9 cellular contexts compared by ENCODE assay signal in the genomic region with DNA sequence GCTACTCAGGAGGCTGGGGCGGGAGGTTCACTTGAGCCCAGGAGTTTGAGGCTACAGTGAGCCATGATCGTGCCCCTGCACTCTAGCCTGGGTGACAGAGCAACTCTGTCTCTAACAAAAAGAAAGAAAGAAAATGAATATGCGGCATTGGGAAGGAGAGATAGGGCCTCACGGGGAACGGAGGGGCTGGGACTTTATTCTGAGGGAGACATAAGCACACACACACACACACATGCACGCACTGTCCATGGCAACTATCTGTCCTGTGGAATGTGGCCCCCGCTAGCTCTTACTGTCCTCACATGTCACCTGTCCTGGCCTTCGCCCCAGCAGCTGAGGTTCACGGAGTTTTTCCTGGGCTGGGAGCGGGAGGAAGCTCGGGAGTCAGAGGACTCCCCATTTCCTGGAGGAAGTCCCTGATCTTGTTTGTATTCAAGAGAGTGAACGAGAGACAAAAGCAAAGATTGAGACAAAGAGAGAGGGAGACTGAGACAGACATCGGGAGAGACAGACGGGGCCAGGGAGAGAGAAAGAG. TPM values are rescaled to one million over a fixed set of nuclear protein-coding genes. Genes with fewer than 3 reads are reported as not detected.
A peak's percentile ranks its signal among the peaks of the same experiment; 100 is the strongest.
DNase-seq lines count a peak whose midpoint lies in the region; ATAC-seq and TF ChIP-seq lines count a peak whose summit lies in the region.
"Had no signal": no experiment of that assay in that cellular context is flagged by ENCODE, and none has a peak within 500 bp of the region (broad histone marks: within the 10 kb centered on the region; RNA-seq: fewer than 3 reads in every experiment).

No MANE protein-coding gene starts in this region.

- H3K4me1 ChIP-seq in Karpas-422 (ENCODE audit: low read length): peaks cover 17% of the 10 kb centered on the region

- ATAC-seq in central memory CD8-positive, alpha-beta T cell (replicated peaks; ENCODE audit: extremely low read depth, poor library complexity, severe bottlenecking): no peak
- no peak for ATAC-seq in HG02885 (IDR thresholded peaks at IDR 0.05; ENCODE audit: poor library complexity, unreplicated experiment)

- H3K27me3 ChIP-seq in BJ (ENCODE audit: control insufficient read depth, insufficient read depth, low read length) (no peaks in the 10 kb centered on the region), Karpas-422 (ENCODE audit: low read length) (no peaks in the 10 kb centered on the region)

- no peaks in the 10 kb centered on the region for H3K27me3 Mint-ChIP-seq in central memory CD8-positive, alpha-beta T cell
- peaks cover 2% of the 10 kb centered on the region for H3K27me3 Mint-ChIP-seq in mesothelial cell of epicardium (ENCODE audit: low read depth)

- peak overlapping the region; percentile 29 for H3K4me3 ChIP-seq in BJ (ENCODE audit: low read depth, low read length)
- peak overlapping the region; percentile 64 for H3K4me3 ChIP-seq in Karpas-422 (ENCODE audit: low read length)

- POLR2A ChIA-PET in BJ (lab: Charles Lee): no interaction called here

- no peak overlapping the region for H3K27ac ChIP-seq in Karpas-422 (ENCODE audit: low read length)

- H3K36me3 Mint-ChIP-seq in central memory CD8-positive, alpha-beta T cell (ENCODE audit: insufficient read depth): peaks cover 6% of the 10 kb centered on the region
- peaks cover 12% of the 10 kb centered on the region for H3K36me3 Mint-ChIP-seq in mesothelial cell of epicardium

- TF ChIP-seq CTCF in BJ (IDR thresholded peaks at IDR 0.05; ENCODE audit: insufficient read depth, low read depth, low read length) (no peak), mesothelial cell of epicardium (IDR thresholded peaks at IDR 0.05; ENCODE audit: unreplicated experiment) (no peak)

- CTCF ChIA-PET in BJ (lab: Yijun Ruan, JAX): interaction anchor here (1.0 to 1.4 kb wide), 2 partner anchors 15 to 70 kb away, joined by 3 to 4 read pairs; no protein-coding TSS in a partner anchor

- peak overlapping the region; percentile 77 for H3K4me2 ChIP-seq in Karpas-422 (ENCODE audit: low read depth, low read length, poor library complexity, severe bottlenecking)

- DNase-seq in BJ (ENCODE audit: low read depth) (no peak), Karpas-422 (no peak), mesothelial cell of epicardium (ENCODE audit: low spot score in 2 of 2, unreplicated experiment in 2 of 2) (no peak), SKM-1 treated with dmso at 0.1 percent for 144 hours (lab: John Stamatoyannopoulos, UW; ENCODE audit: unreplicated experiment) (no peak), T-helper 9 cell (no peak)
- DNase-seq in central memory CD8-positive, alpha-beta T cell (ENCODE audit: low spot score in 2 of 2): no peak
- no peak for DNase-seq in stimulated activated CD4-positive, alpha-beta T cell treated with anti-CD3 and anti-CD28 coated beads, Interleukin-2, amount 100 ng/mL, for 48 hours

- no peaks in the 10 kb centered on the region for H3K79me2 ChIP-seq in Karpas-422 (ENCODE audit: low read length)

- no peaks in the 10 kb centered on the region for H3K9me3 Mint-ChIP-seq in central memory CD8-positive, alpha-beta T cell
- H3K9me3 Mint-ChIP-seq in mesothelial cell of epicardium: no peaks in the 10 kb centered on the region

- peak overlapping the region; percentile 51 for H3K4me3 Mint-ChIP-seq in central memory CD8-positive, alpha-beta T cell
- peak overlapping the region; percentile 83 for H3K4me3 Mint-ChIP-seq in mesothelial cell of epicardium

- peak overlapping the region; percentile 74 for H3K9ac ChIP-seq in Karpas-422 (ENCODE audit: low read length)

- peak overlapping the region; percentile 96; the same call in 1 of the 2 replicates for H2AFZ ChIP-seq in Karpas-422 (ENCODE audit: low read length)

- H3K36me3 ChIP-seq in BJ (ENCODE audit: control insufficient read depth, insufficient read depth, low read length): no peaks in the 10 kb centered on the region
- no peaks in the 10 kb centered on the region for H3K36me3 ChIP-seq in Karpas-422 (ENCODE audit: insufficient read depth, low read length)

- H4K20me1 ChIP-seq in Karpas-422 (ENCODE audit: insufficient read depth, low read depth, low read length): no peaks in the 10 kb centered on the region

- peaks cover 19% of the 10 kb centered on the region for H3K4me1 Mint-ChIP-seq in central memory CD8-positive, alpha-beta T cell
- H3K4me1 Mint-ChIP-seq in mesothelial cell of epicardium: peaks cover 20% of the 10 kb centered on the region

- no peaks in the 10 kb centered on the region for H3K9me2 ChIP-seq in Karpas-422 (replicated peaks; ENCODE audit: insufficient read depth, low read length)

- H3K27ac Mint-ChIP-seq in central memory CD8-positive, alpha-beta T cell (ENCODE audit: low read depth): peak overlapping the region; percentile 36
- H3K27ac Mint-ChIP-seq in mesothelial cell of epicardium: peak overlapping the region; percentile 98

- H3K9me3 ChIP-seq in Karpas-422 (ENCODE audit: low read length): no peaks in the 10 kb centered on the region

RNA-seq across cellular contexts. Expression of a gene that starts 0.7 kb away (rescaled TPM):
- 5.6 and 7.8 TPM in 2 replicates for polyA plus RNA-seq in BJ (2011; rRNA removed)
- 1.7 and 4.6 TPM in 2 replicates for polyA minus RNA-seq in BJ (2011; rRNA and poly(A)+ RNA removed)
- total RNA-seq in Karpas-422 (2014; rRNA removed; shearing (Covaris generic); ENCODE audit: low replicate concordance): 0.43 and 0.86 TPM in 2 replicates
- 74.0 to 79.4 TPM (median 75.3 TPM) in 3 replicates for total RNA-seq in mesothelial cell of epicardium

RNA-seq across cellular contexts. Expression of a gene that starts 5.4 kb away (rescaled TPM):
- 4.9 and 5.3 TPM in 2 replicates for polyA plus RNA-seq in BJ (2011; rRNA removed)
- 4.7 and 5.8 TPM in 2 replicates for polyA minus RNA-seq in BJ (2011; rRNA and poly(A)+ RNA removed)
- 5.3 and 9.5 TPM in 2 replicates for total RNA-seq in Karpas-422 (2014; rRNA removed; shearing (Covaris generic); ENCODE audit: low replicate concordance)
- total RNA-seq in mesothelial cell of epicardium: 34.6 to 42.4 TPM (median 42.2 TPM) in 3 replicates

RNA-seq across cellular contexts. Expression of a gene that starts 33.6 kb away (rescaled TPM):
- 3.9 and 11.9 TPM in 2 replicates for polyA plus RNA-seq in BJ (2011; rRNA removed)
- polyA minus RNA-seq in BJ (2011; rRNA and poly(A)+ RNA removed): 6.0 and 6.2 TPM in 2 replicates
- total RNA-seq in Karpas-422 (2014; rRNA removed; shearing (Covaris generic); ENCODE audit: low replicate concordance): not detected in 2 replicates
- total RNA-seq in mesothelial cell of epicardium: 16.4 to 17.7 TPM (median 17.1 TPM) in 3 replicates

RNA-seq across cellular contexts. Expression of a gene that starts 35.8 kb away (rescaled TPM):
- not detected in 2 replicates for polyA plus RNA-seq in BJ (2011; rRNA removed)
- not detected in 2 replicates for polyA minus RNA-seq in BJ (2011; rRNA and poly(A)+ RNA removed)
- not detected in 2 replicates for total RNA-seq in Karpas-422 (2014; rRNA removed; shearing (Covaris generic); ENCODE audit: low replicate concordance)
- 0.29 TPM in 1 of 3 replicates, not detected in the others for total RNA-seq in mesothelial cell of epicardium
- total RNA-seq: myocyte had no signal

RNA-seq across cellular contexts. Expression of a gene that starts 58.9 kb away (rescaled TPM):
- not detected in 2 replicates for polyA plus RNA-seq in BJ (2011; rRNA removed)
- not detected in 2 replicates for polyA minus RNA-seq in BJ (2011; rRNA and poly(A)+ RNA removed)
- 0.61 TPM in 1 of 2 replicates, not detected in the other for total RNA-seq in Karpas-422 (2014; rRNA removed; shearing (Covaris generic); ENCODE audit: low replicate concordance)
- 3.2 to 4.8 TPM (median 4.0 TPM) in 3 replicates for total RNA-seq in mesothelial cell of epicardium

Comparison
In these comparisons a context has a peak if more than half of its experiments do, and no peak if none do; other contexts are left out.
1. RNA of a gene that starts 0.7 kb away (total RNA-seq): 74.0 to 79.4 TPM in mesothelial cell of epicardium; 0.43 to 0.86 TPM in Karpas-422; every median in the first group is over 10 times any median in the second.
2. RNA of a gene that starts 33.6 kb away (total RNA-seq): 16.4 to 17.7 TPM in mesothelial cell of epicardium; not detected in Karpas-422; every median in the first group is over 10 times any median in the second.